In the genomic region with DNA sequence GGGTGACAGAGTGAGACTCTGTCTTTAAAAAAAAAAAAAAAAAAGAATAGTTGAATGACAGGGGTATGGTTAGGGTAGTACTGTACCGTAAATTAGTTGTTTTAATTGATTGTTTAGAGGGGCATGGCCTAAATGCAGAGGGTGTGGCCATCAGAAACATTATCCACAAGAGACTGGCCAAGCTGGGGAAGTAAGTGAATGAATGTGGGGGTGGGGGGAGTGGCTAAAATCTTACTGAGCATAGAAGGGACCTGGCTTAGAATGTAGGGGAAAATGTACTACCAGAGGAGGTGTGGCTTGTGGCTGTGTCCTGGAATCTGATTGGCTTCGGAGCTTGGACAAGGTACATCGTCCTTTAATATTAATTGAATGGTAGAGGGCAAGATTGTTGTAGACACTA, we compare ENCODE assay signal across 24 cellular contexts. TPM values are rescaled to one million over a fixed set of nuclear protein-coding genes. Genes with fewer than 3 reads are reported as not detected.
DNase-seq lines count a peak whose midpoint lies in the region; ATAC-seq, FAIRE-seq and TF ChIP-seq lines count a peak whose summit lies in the region.
"Had no signal": no experiment of that assay in that cellular context is flagged by ENCODE, and none has a peak within 500 bp of the region (broad histone marks: within the 10 kb centered on the region; RNA-seq: fewer than 3 reads in every experiment).

No MANE protein-coding gene starts in this region.

- no peaks in the 10 kb centered on the region for H3K9me1 ChIP-seq in K562 (ENCODE audit: control insufficient read depth, insufficient read depth, low read length)

- intact Hi-C loops in K562 (cut with micrococcal nuclease) (no loop called here), ovary (cut with DNase I) (no loop called here)

- H3K27me3 Mint-ChIP-seq in nephron (ENCODE audit: low read depth), result no peaks in the 10 kb centered on the region
- H3K27me3 Mint-ChIP-seq: CD4-positive, alpha-beta T cell had no signal

- H3K4me3 ChIP-seq in HEK293 (ENCODE audit: low read depth, low read length), result no peak overlapping the region
- H3K4me3 ChIP-seq in K562, result no peak overlapping the region
- H3K4me3 ChIP-seq in ovary, result no peak overlapping the region
- H3K4me3 ChIP-seq: BLaER1, SJSA1 had no signal

- peaks cover 5% of the 10 kb centered on the region for H3K36me3 Mint-ChIP-seq in nephron (ENCODE audit: low read depth)

- no peak for TF ChIP-seq CTCF in HEK293 (tag by site-specific recombination; IDR thresholded peaks at IDR 0.05)
- TF ChIP-seq CTCF in K562 (IDR thresholded peaks at IDR 0.05 in 2 of 3, conservative IDR thresholded peaks at IDR 0.05 in 1 of 3; ENCODE audit: insufficient read depth in 2 of 3, low read depth in 1 of 3, low read length in 3 of 3), result no peak
- no peak for TF ChIP-seq CTCF in nephron (IDR thresholded peaks at IDR 0.05; ENCODE audit: unreplicated experiment in 3 of 3)
- no peak for TF ChIP-seq CTCF in ovary (IDR thresholded peaks at IDR 0.05)

- H2AFZ ChIP-seq in K562 (ENCODE audit: low read depth, low read length), result no peak overlapping the region

- H3K27ac Mint-ChIP-seq in nephron, result no peak overlapping the region
- H3K27ac Mint-ChIP-seq: CD4-positive, alpha-beta T cell had no signal

- H3K4me2 ChIP-seq in K562 (ENCODE audit: insufficient read depth, low read length), result no peak overlapping the region
- H3K4me2 ChIP-seq: BLaER1 had no signal

- ATAC-seq in K562, result no peak
- ATAC-seq: PC-3 had no signal

- no peaks in the 10 kb centered on the region for H3K9me3 Mint-ChIP-seq in nephron
- H3K9me3 Mint-ChIP-seq: CD4-positive, alpha-beta T cell had no signal

- no peak for TF ChIP-seq RAD21 in K562 (CRISPR knock-in tag; conservative IDR thresholded peaks at IDR 0.05 in 1 of 2, IDR thresholded peaks at IDR 0.05 in 1 of 2)

- H3K4me3 Mint-ChIP-seq in nephron, result peak overlapping the region in 2 of 3 experiments; percentile 21 to 52
- H3K4me3 Mint-ChIP-seq: CD4-positive, alpha-beta T cell had no signal

- peak; percentile 60 for DNase-seq in CD1c-positive myeloid dendritic cell (ENCODE audit: extremely low spot score)
- DNase-seq in K562 (ENCODE audit: extremely low read depth in 1 of 4, low spot score in 3 of 4), result peak in 1 of 4 experiments; percentile 36
- DNase-seq in islet precursor cell, result no peak
- DNase-seq in GM12891 (ENCODE audit: insufficient read length, low spot score), result no peak
- no peak for DNase-seq in ovary
- DNase-seq: CD4-positive, alpha-beta T cell; Karpas-422; MV-4-11; NCI-H1105 treated with DMSO at 0.1 percent for 48 hours; NCI-H146; NCI-H2029; NCI-H446 treated with DMSO at 0.1 percent for 48 hours; NCI-H526; NCI-H82; NK-92 treated with Interleukin-12 subunit alpha and Interleukin-12 subunit beta, amount 100 ng/mL, for 24 hours; PC-3; Right ventricle myocardium superior had no signal

- H4K20me1 ChIP-seq in K562 (replicated peaks; ENCODE audit: control insufficient read depth, insufficient read depth, low read length), result 0 out of 2 replicates have a peak, but pooled peaks cover 9% of the 10 kb centered on the region

- H3K4me1 Mint-ChIP-seq in nephron, result peaks cover 37% of the 10 kb centered on the region

- H3K27ac ChIP-seq in HEK293 (ENCODE audit: extremely low read depth, low read depth, low read length) (0 out of 2 replicates have a peak overlapping the region, but pooled peaks have one; percentile 7), K562 (ENCODE audit: extremely low read depth, low read depth, low read length) (no peak overlapping the region), ovary (no peak overlapping the region)
- H3K27ac ChIP-seq: BLaER1, SJSA1 had no signal

- H3K27me3 ChIP-seq in K562 (ENCODE audit: control insufficient read depth in 2 of 2, insufficient read depth in 2 of 2, low read length in 2 of 2), result no peaks in the 10 kb centered on the region
- H3K27me3 ChIP-seq in ovary, result no peaks in the 10 kb centered on the region
- H3K27me3 ChIP-seq: BLaER1, SJSA1 had no signal

- POLR2A ChIA-PET in HEK293 (lab: Yijun Ruan, JAX) (interaction anchor here (0.7 kb wide), 1 partner anchor 207 kb away, joined by 6 read pairs; no protein-coding TSS in a partner anchor), K562 (lab: Yijun Ruan, JAX) (interaction anchor here (0.9 to 1.8 kb wide), 4 partner anchors 15 to 174 kb away, joined by 3 to 4 read pairs (median 4); partner anchors contain the start of gene RPS11)

- in situ Hi-C loops in K562 (cut with MboI), result no loop called here

- TF ChIP-seq EP300 in K562 (IDR thresholded peaks at IDR 0.05; ENCODE audit: low read length) (no peak), ovary (IDR thresholded peaks at IDR 0.05) (no peak)

- no peaks in the 10 kb centered on the region for H3K9me3 ChIP-seq in HEK293 (ENCODE audit: control insufficient read depth, insufficient read depth, low read depth, low read length)
- H3K9me3 ChIP-seq in K562 (replicated peaks; ENCODE audit: control insufficient read depth, insufficient read depth, low read depth, low read length), result no peaks in the 10 kb centered on the region; the same call in 1 of the 2 replicates
- H3K9me3 ChIP-seq in ovary, result no peaks in the 10 kb centered on the region
- H3K9me3 ChIP-seq: BLaER1, SJSA1 had no signal

- FAIRE-seq in K562 (lab: Jason Lieb, UNC), result peak; percentile 29
- no peak for FAIRE-seq in GM12891 (lab: Jason Lieb, UNC)
- FAIRE-seq: D721Med, G401.6, GM19239 had no signal

- peaks cover 44% of the 10 kb centered on the region for H3K79me2 ChIP-seq in K562 (ENCODE audit: control insufficient read depth, insufficient read depth, low read length)

- no TSS peak for BruUV-seq in K562 (replicated peaks; lab: Mats Ljungman, UMichigan)

- TF ChIP-seq POLR2A in K562 (conservative IDR thresholded peaks at IDR 0.05) (no peak), GM12891 (IDR thresholded peaks at IDR 0.05; ENCODE audit: low read depth, low read length) (no peak), ovary (IDR thresholded peaks at IDR 0.05) (no peak)

- CTCF ChIA-PET in HEK293 (lab: Yijun Ruan, JAX), result interaction anchor here (1.1 to 1.5 kb wide), 3 partner anchors 10 to 123 kb away, joined by 3 to 6 read pairs (median 4); no protein-coding TSS in a partner anchor
- CTCF ChIA-PET in K562 (lab: Yijun Ruan, JAX; ENCODE audit: low intra/inter-chr PET ratio), result no interaction called here

- no peak overlapping the region for H3K9ac ChIP-seq in K562 (ENCODE audit: insufficient read depth in 1 of 2, low read depth in 2 of 2, low read length in 2 of 2)
- H3K9ac ChIP-seq: BLaER1 had no signal

- H3K36me3 ChIP-seq in HEK293 (ENCODE audit: control insufficient read depth in 2 of 2, insufficient read depth in 1 of 2, low read length in 2 of 2) (peaks cover 22 to 40% of the 10 kb centered on the region in 2 experiments), K562 (ENCODE audit: control insufficient read depth, insufficient read depth, low read length) (peaks cover 64% of the 10 kb centered on the region), ovary (no peaks in the 10 kb centered on the region)

- H3K4me1 ChIP-seq in HEK293 (ENCODE audit: control insufficient read depth, insufficient read depth, low read length) (peaks cover 10% of the 10 kb centered on the region), K562 (replicated peaks in 1 of 2; ENCODE audit: control insufficient read depth in 2 of 2, insufficient read depth in 2 of 2, low read length in 2 of 2) (peaks cover 16 to 27% of the 10 kb centered on the region in 2 experiments; a peak in 4 of 5 replicates), ovary (ENCODE audit: insufficient read depth) (peaks cover 4% of the 10 kb centered on the region)

- 82% methylated on average over 3 of the region's 3 CpGs for WGBS in K562 (ENCODE audit: insufficient coverage, low coverage, missing lambda C conversion rate)
- 87 to 91% (median 90%) methylated on average over 3 of the region's 3 CpGs for WGBS in ovary, 3 donors

RNA-seq across cellular contexts. Expression of gene BCL2L12, which starts 3.8 kb away (rescaled TPM):
- total RNA-seq in K562 (2011; cell fraction: chromatin; rRNA removed; ENCODE audit: low replicate concordance), result 31.5 and 83.3 TPM in 2 replicates
- 79.4 and 85.7 TPM in 2 replicates for total RNA-seq in K562 (2011; cell fraction: nucleolus; rRNA removed)
- total RNA-seq in K562 (2011; cell fraction: nucleoplasm; rRNA removed), result 47.0 and 50.7 TPM in 2 replicates
- 128 and 169 TPM in 2 replicates for total RNA-seq in K562 (2014; rRNA removed)
- 17.0 and 18.8 TPM in 2 replicates for total RNA-seq in K562 (2014; rRNA removed; fragmentation: Illumina TruSeq; extraction: Trizol)
- 26.5 and 29.4 TPM in 2 replicates for total RNA-seq in K562 (2015; rRNA removed; fragmentation: Illumina TruSeq; extraction: Trizol)
- total RNA-seq in K562 (2021), result 183 and 185 TPM in 2 replicates
- polyA plus RNA-seq in K562 (2011; rRNA removed), result 81.2 and 95.3 TPM in 2 replicates
- 132 and 350 TPM in 2 replicates for polyA plus RNA-seq in K562 (2011; cell fraction: cytosol; rRNA removed)
- 132 and 212 TPM in 2 replicates for polyA plus RNA-seq in K562 (2011; cell fraction: nucleus; rRNA removed)
- 164 and 177 TPM in 2 replicates for polyA plus RNA-seq in K562 (2012)
- 85.6 and 184 TPM in 2 replicates for polyA plus RNA-seq in K562 (2014; fragmentation: Illumina TruSeq; extraction: Trizol)
- polyA plus RNA-seq in K562 (2014; fragmentation: Nextera tagmentation; extraction: Ambion mirVana), result 1 to 10 TPM; 7.4 to 7.5 TPM
- polyA plus RNA-seq in K562 (2014; rRNA removed), result 263 and 282 TPM in 2 replicates
- polyA minus RNA-seq in K562 (2011; rRNA and poly(A)+ RNA removed), result 8.8 and 10.7 TPM in 2 replicates
- polyA minus RNA-seq in K562 (2011; cell fraction: cytosol; rRNA and poly(A)+ RNA removed), result 29.2 and 36.0 TPM in 2 replicates
- polyA minus RNA-seq in K562 (2011; cell fraction: nucleus; rRNA and poly(A)+ RNA removed), result 22.6 and 24.0 TPM in 2 replicates
- 49.7 TPM for polyA plus RNA-seq in GM12891 (2012; ENCODE audit: low read depth, missing spikeins)
- total RNA-seq in ovary, result 10 to 100 TPM in 6 of 7 donors, 1 to 10 TPM in 1; 8.0 to 21.0 (median 15.6) TPM
- 10 to 100 TPM in 1 of 2 donors, 1 to 10 TPM in 1; 6.7 to 17.7 TPM for polyA plus RNA-seq in ovary

RNA-seq across cellular contexts. Expression of gene IRF3, which starts 3.9 kb away (rescaled TPM):
- total RNA-seq in K562 (2011; cell fraction: chromatin; rRNA removed; ENCODE audit: low replicate concordance), result 63.4 and 152 TPM in 2 replicates
- total RNA-seq in K562 (2011; cell fraction: nucleolus; rRNA removed), result 90.7 and 93.9 TPM in 2 replicates
- total RNA-seq in K562 (2011; cell fraction: nucleoplasm; rRNA removed), result 78.8 and 106 TPM in 2 replicates
- total RNA-seq in K562 (2014; rRNA removed), result 113 and 160 TPM in 2 replicates
- 28.5 and 40.9 TPM in 2 replicates for total RNA-seq in K562 (2014; rRNA removed; fragmentation: Illumina TruSeq; extraction: Trizol)
- 64.0 and 65.4 TPM in 2 replicates for total RNA-seq in K562 (2015; rRNA removed; fragmentation: Illumina TruSeq; extraction: Trizol)
- total RNA-seq in K562 (2021), result 125 and 132 TPM in 2 replicates
- polyA plus RNA-seq in K562 (2011; rRNA removed), result 54.5 and 66.4 TPM in 2 replicates
- 56.8 and 134 TPM in 2 replicates for polyA plus RNA-seq in K562 (2011; cell fraction: cytosol; rRNA removed)
- polyA plus RNA-seq in K562 (2011; cell fraction: nucleus; rRNA removed), result 106 and 215 TPM in 2 replicates
- polyA plus RNA-seq in K562 (2012), result 119 and 139 TPM in 2 replicates
- polyA plus RNA-seq in K562 (2014; fragmentation: Illumina TruSeq; extraction: Trizol), result 118 and 119 TPM in 2 replicates
- 10 to 100 TPM in 1 of 2 experiments, 1 to 10 TPM in 1; 7.5 to 11.6 TPM for polyA plus RNA-seq in K562 (2014; fragmentation: Nextera tagmentation; extraction: Ambion mirVana)
- 118 and 145 TPM in 2 replicates for polyA plus RNA-seq in K562 (2014; rRNA removed)
- polyA minus RNA-seq in K562 (2011; rRNA and poly(A)+ RNA removed), result 11.1 and 16.9 TPM in 2 replicates
- polyA minus RNA-seq in K562 (2011; cell fraction: cytosol; rRNA and poly(A)+ RNA removed), result 36.4 and 44.4 TPM in 2 replicates
- polyA minus RNA-seq in K562 (2011; cell fraction: nucleus; rRNA and poly(A)+ RNA removed), result 13.9 and 17.5 TPM in 2 replicates
- polyA plus RNA-seq in GM12891 (2012; ENCODE audit: low read depth, missing spikeins), result 99.2 TPM
- total RNA-seq in ovary, result 10 to 100 TPM; 46.1 to 89.0 (median 69.5) TPM
- 10 to 100 TPM; 24.2 to 76.9 TPM for polyA plus RNA-seq in ovary

RNA-seq across cellular contexts. Expression of gene PRMT1, which starts 7.6 kb away (rescaled TPM):
- total RNA-seq in K562 (2011; cell fraction: chromatin; rRNA removed; ENCODE audit: low replicate concordance), result 329 and 693 TPM in 2 replicates
- total RNA-seq in K562 (2011; cell fraction: nucleolus; rRNA removed), result 420 and 469 TPM in 2 replicates
- total RNA-seq in K562 (2011; cell fraction: nucleoplasm; rRNA removed), result 336 and 338 TPM in 2 replicates
- total RNA-seq in K562 (2014; rRNA removed) (371 and 483 TPM in 2 replicates), K562 (2014; rRNA removed; fragmentation: Illumina TruSeq; extraction: Trizol) (132 and 169 TPM in 2 replicates), K562 (2015; rRNA removed; fragmentation: Illumina TruSeq; extraction: Trizol) (326 and 337 TPM in 2 replicates), K562 (2021) (324 and 326 TPM in 2 replicates), ovary (100 to 1,000 TPM; 125 to 174 (median 152) TPM)
- polyA plus RNA-seq in K562 (2011; rRNA removed) (407 and 436 TPM in 2 replicates), K562 (2014; fragmentation: Illumina TruSeq; extraction: Trizol) (446 and 465 TPM in 2 replicates), K562 (2014; fragmentation: Nextera tagmentation; extraction: Ambion mirVana) (10 to 100 TPM; 13.3 to 74.0 TPM), K562 (2014; rRNA removed) (464 and 510 TPM in 2 replicates), ovary (100 to 1,000 TPM in 1 of 2 donors, 10 to 100 TPM in 1; 57.1 to 182 TPM)
- 562 and 863 TPM in 2 replicates for polyA plus RNA-seq in K562 (2011; cell fraction: cytosol; rRNA removed)
- polyA plus RNA-seq in K562 (2011; cell fraction: nucleus; rRNA removed), result 575 and 667 TPM in 2 replicates
- 194 and 423 TPM in 2 replicates for polyA plus RNA-seq in K562 (2012)
- 337 and 429 TPM in 2 replicates for polyA minus RNA-seq in K562 (2011; rRNA and poly(A)+ RNA removed)
- 187 and 188 TPM in 2 replicates for polyA minus RNA-seq in K562 (2011; cell fraction: cytosol; rRNA and poly(A)+ RNA removed)
- polyA minus RNA-seq in K562 (2011; cell fraction: nucleus; rRNA and poly(A)+ RNA removed), result 171 and 244 TPM in 2 replicates
- polyA plus RNA-seq in GM12891 (2012; ENCODE audit: low read depth, missing spikeins), result 282 TPM

RNA-seq across cellular contexts. Expression of gene ADM5, which starts 19.9 kb away (rescaled TPM):
- total RNA-seq in K562 (2011; cell fraction: chromatin; rRNA removed; ENCODE audit: low replicate concordance), result 13.0 and 50.8 TPM in 2 replicates
- total RNA-seq in K562 (2011; cell fraction: nucleolus; rRNA removed), result 29.6 and 33.4 TPM in 2 replicates
- 21.0 and 23.9 TPM in 2 replicates for total RNA-seq in K562 (2011; cell fraction: nucleoplasm; rRNA removed)
- total RNA-seq in K562 (2014; rRNA removed) (2.4 and 2.7 TPM in 2 replicates), K562 (2014; rRNA removed; fragmentation: Illumina TruSeq; extraction: Trizol) (0.32 and 0.47 TPM in 2 replicates), K562 (2015; rRNA removed; fragmentation: Illumina TruSeq; extraction: Trizol) (1.9 and 2.4 TPM in 2 replicates), K562 (2021) (5.4 and 7.0 TPM in 2 replicates), ovary (1 to 10 TPM in 4 of 7 donors, under 1 TPM in 3; 0.48 to 1.9 (median 1.3) TPM)
- polyA plus RNA-seq in K562 (2011; rRNA removed) (1.3 and 2.2 TPM in 2 replicates), K562 (2014; fragmentation: Illumina TruSeq; extraction: Trizol) (2.1 and 2.7 TPM in 2 replicates), K562 (2014; fragmentation: Nextera tagmentation; extraction: Ambion mirVana) (under 1 TPM in 1 of 2 experiments, not detected in 1; 0.13 TPM), K562 (2014; rRNA removed) (5.7 and 8.4 TPM in 2 replicates), ovary (1 to 10 TPM in 1 of 2 donors, not detected in 1; 1.6 TPM)
- 1.8 and 4.7 TPM in 2 replicates for polyA plus RNA-seq in K562 (2011; cell fraction: cytosol; rRNA removed)
- polyA plus RNA-seq in K562 (2011; cell fraction: nucleus; rRNA removed), result 24.4 and 55.5 TPM in 2 replicates
- 3.6 and 4.4 TPM in 2 replicates for polyA plus RNA-seq in K562 (2012)
- polyA minus RNA-seq in K562 (2011; rRNA and poly(A)+ RNA removed), result 0.15 and 0.60 TPM in 2 replicates
- polyA minus RNA-seq in K562 (2011; cell fraction: cytosol; rRNA and poly(A)+ RNA removed), result 1.0 and 1.3 TPM in 2 replicates
- polyA minus RNA-seq in K562 (2011; cell fraction: nucleus; rRNA and poly(A)+ RNA removed), result 6.1 and 6.9 TPM in 2 replicates
- 5.5 TPM for polyA plus RNA-seq in GM12891 (2012; ENCODE audit: low read depth, missing spikeins)

RNA-seq across cellular contexts. Expression of gene CPT1C, which starts 21.4 kb away (rescaled TPM):
- 2.6 and 5.2 TPM in 2 replicates for total RNA-seq in K562 (2011; cell fraction: chromatin; rRNA removed; ENCODE audit: low replicate concordance)
- 3.6 and 3.7 TPM in 2 replicates for total RNA-seq in K562 (2011; cell fraction: nucleolus; rRNA removed)
- 1.8 and 3.9 TPM in 2 replicates for total RNA-seq in K562 (2011; cell fraction: nucleoplasm; rRNA removed)
- total RNA-seq in K562 (2014; rRNA removed) (2.5 and 2.7 TPM in 2 replicates), K562 (2014; rRNA removed; fragmentation: Illumina TruSeq; extraction: Trizol) (1.9 and 3.0 TPM in 2 replicates), K562 (2015; rRNA removed; fragmentation: Illumina TruSeq; extraction: Trizol) (2.1 and 2.8 TPM in 2 replicates), K562 (2021) (3.1 and 4.4 TPM in 2 replicates), ovary (10 to 100 TPM in 4 of 7 donors, 1 to 10 TPM in 3; 4.6 to 25.8 (median 14.5) TPM)
- polyA plus RNA-seq in K562 (2011; rRNA removed) (1.9 and 3.6 TPM in 2 replicates), K562 (2014; fragmentation: Illumina TruSeq; extraction: Trizol) (4.8 and 5.1 TPM in 2 replicates), K562 (2014; fragmentation: Nextera tagmentation; extraction: Ambion mirVana) (10 to 100 TPM; 11.5 to 12.3 TPM), K562 (2014; rRNA removed) (2.1 and 4.0 TPM in 2 replicates), ovary (10 to 100 TPM in 1 of 2 donors, 1 to 10 TPM in 1; 9.4 to 12.9 TPM)
- polyA plus RNA-seq in K562 (2011; cell fraction: cytosol; rRNA removed), result 4.7 and 7.4 TPM in 2 replicates
- polyA plus RNA-seq in K562 (2011; cell fraction: nucleus; rRNA removed), result 3.6 and 4.2 TPM in 2 replicates
- 5.1 and 6.1 TPM in 2 replicates for polyA plus RNA-seq in K562 (2012)
- 0.53 and 0.96 TPM in 2 replicates for polyA minus RNA-seq in K562 (2011; rRNA and poly(A)+ RNA removed)
- polyA minus RNA-seq in K562 (2011; cell fraction: cytosol; rRNA and poly(A)+ RNA removed), result not detected in 2 replicates
- polyA minus RNA-seq in K562 (2011; cell fraction: nucleus; rRNA and poly(A)+ RNA removed), result 0.27 and 2.1 TPM in 2 replicates
- not detected for polyA plus RNA-seq in GM12891 (2012; ENCODE audit: low read depth, missing spikeins)
